Comparison of ENCODE assay signal across 10 cellular contexts in the genomic region with DNA sequence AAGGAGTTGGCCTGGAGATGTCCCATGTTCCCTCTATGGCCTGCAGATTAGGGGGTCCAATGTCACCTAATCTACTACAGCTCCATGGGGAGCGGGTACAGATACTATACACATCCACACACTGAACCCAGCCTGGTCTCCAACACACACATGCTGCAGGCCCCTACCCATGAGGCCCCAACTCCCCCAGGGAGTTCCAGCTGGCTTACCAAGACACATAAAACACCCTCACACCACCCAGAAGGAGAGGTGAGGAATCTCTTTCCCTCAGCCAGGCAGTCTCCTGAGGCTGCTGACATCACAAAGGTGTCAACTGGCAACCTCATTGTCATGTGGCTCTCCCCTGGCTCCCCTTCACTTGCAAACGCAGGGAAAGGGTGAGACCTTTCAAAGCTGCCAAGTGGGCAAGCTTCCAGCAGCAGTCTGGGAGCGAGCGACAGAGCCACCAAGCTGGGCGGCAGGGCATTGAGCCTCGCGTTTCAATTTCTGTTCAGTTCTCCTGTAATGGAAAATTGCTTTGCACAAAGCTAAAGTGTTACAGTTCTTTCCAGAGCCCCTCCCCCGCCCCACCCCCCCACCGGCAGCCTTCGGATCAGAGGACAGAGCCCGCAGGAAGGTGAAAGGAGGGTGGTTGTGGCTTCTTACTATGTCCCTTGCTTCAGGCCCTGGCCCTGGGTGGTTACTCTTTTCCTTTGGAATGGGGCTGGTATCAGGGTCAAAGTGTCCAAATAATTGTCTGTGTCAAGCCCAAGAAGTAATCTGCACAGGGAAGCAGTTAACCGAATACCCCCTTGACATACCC. TPM values are rescaled to one million over a fixed set of nuclear protein-coding genes. Genes with fewer than 3 reads are reported as not detected.
DNase-seq lines count a peak whose midpoint lies in the region; ATAC-seq, FAIRE-seq and TF ChIP-seq lines count a peak whose summit lies in the region.
"Had no signal": no experiment of that assay in that cellular context is flagged by ENCODE, and none has a peak within 500 bp of the region (broad histone marks: within the 10 kb centered on the region; RNA-seq: fewer than 3 reads in every experiment).

A gene with protein sequence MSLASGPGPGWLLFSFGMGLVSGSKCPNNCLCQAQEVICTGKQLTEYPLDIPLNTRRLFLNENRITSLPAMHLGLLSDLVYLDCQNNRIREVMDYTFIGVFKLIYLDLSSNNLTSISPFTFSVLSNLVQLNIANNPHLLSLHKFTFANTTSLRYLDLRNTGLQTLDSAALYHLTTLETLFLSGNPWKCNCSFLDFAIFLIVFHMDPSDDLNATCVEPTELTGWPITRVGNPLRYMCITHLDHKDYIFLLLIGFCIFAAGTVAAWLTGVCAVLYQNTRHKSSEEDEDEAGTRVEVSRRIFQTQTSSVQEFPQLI (plus strand): TSS at position 350 of the 802 bp plus-strand sequence. CDS start 297 bp downstream, at position 647.

- FAIRE-seq in GM12892 (lab: Jason Lieb, UNC), result no peak

- ATAC-seq in heart left ventricle (peak; percentile 87 to 92 (median 90)), psoas muscle (peak; percentile 60 to 76 (median 72))
- no peak for ATAC-seq in activated T-helper 17 cell treated with anti-CD3 and anti-CD28 coated beads, Interleukin-2, amount 50 U/mL, for 72 hours (replicated peaks)
- no peak for ATAC-seq in naive thymus-derived CD4-positive, alpha-beta T cell

- H3K4me3 ChIP-seq in heart left ventricle (peak within 1 kb of the TSS in 1 of 12 donors; percentile 6), psoas muscle (no peak within 1 kb of the TSS), trophoblast cell (ENCODE audit: low read depth, low read length) (no peak within 1 kb of the TSS)
- H3K4me3 ChIP-seq in naive thymus-derived CD4-positive, alpha-beta T cell (ENCODE audit: low read length), result no peak within 1 kb of the TSS
- H3K4me3 ChIP-seq: ovary had no signal

- H3K27me3 ChIP-seq in heart left ventricle (peaks cover 0 to 5% (median 0%) of the 10 kb centered on the region in 9 donors), psoas muscle (ENCODE audit: insufficient read depth in 3 of 3, low read length in 2 of 3) (no peaks in the 10 kb centered on the region), trophoblast cell (ENCODE audit: insufficient read depth, low read length) (no peaks in the 10 kb centered on the region)
- H3K27me3 ChIP-seq in naive thymus-derived CD4-positive, alpha-beta T cell (ENCODE audit: control insufficient read depth in 2 of 2, insufficient read depth in 2 of 2, low read length in 2 of 2), result no peaks in the 10 kb centered on the region
- H3K27me3 ChIP-seq: ovary had no signal

- no peaks in the 10 kb centered on the region for H3K79me2 ChIP-seq in trophoblast cell (ENCODE audit: control insufficient read depth, insufficient read depth, low read length, poor library complexity)

- H3K18ac ChIP-seq in trophoblast cell (ENCODE audit: low read length), result no peak within 1 kb of the TSS

- no peak within 1 kb of the TSS for H4K91ac ChIP-seq in trophoblast cell (ENCODE audit: low read depth, low read length)

- H3K36me3 Mint-ChIP-seq in activated T-helper 17 cell treated with anti-CD3 and anti-CD28 coated beads, Interleukin-2, amount 50 U/mL, for 72 hours (ENCODE audit: low read depth), result no peaks in the 10 kb centered on the region
- no peaks in the 10 kb centered on the region for H3K36me3 Mint-ChIP-seq in naive thymus-derived CD4-positive, alpha-beta T cell
- H3K36me3 Mint-ChIP-seq: IgD-negative memory B cell had no signal

- no peak within 1 kb of the TSS for H2BK120ac ChIP-seq in trophoblast cell (ENCODE audit: insufficient read depth, low read length, poor library complexity)

- H3K4ac ChIP-seq in trophoblast cell (ENCODE audit: low read depth, low read length), result no peak within 1 kb of the TSS

- no peaks in the 10 kb centered on the region for H3K9me3 Mint-ChIP-seq in activated T-helper 17 cell treated with anti-CD3 and anti-CD28 coated beads, Interleukin-2, amount 50 U/mL, for 72 hours
- H3K9me3 Mint-ChIP-seq in naive thymus-derived CD4-positive, alpha-beta T cell, result peaks cover 0 to 1% (median 0%) of the 10 kb centered on the region in 11 donors

- H3K4me1 Mint-ChIP-seq in activated T-helper 17 cell treated with anti-CD3 and anti-CD28 coated beads, Interleukin-2, amount 50 U/mL, for 72 hours, result no peaks in the 10 kb centered on the region
- no peaks in the 10 kb centered on the region for H3K4me1 Mint-ChIP-seq in naive thymus-derived CD4-positive, alpha-beta T cell
- H3K4me1 Mint-ChIP-seq: IgD-negative memory B cell had no signal

- H3K14ac ChIP-seq in trophoblast cell (ENCODE audit: low read length), result no peak within 1 kb of the TSS

- H3K27ac ChIP-seq in heart left ventricle, result peak within 1 kb of the TSS in 10 of 12 donors; percentile 13 to 80 (median 68)
- peak within 1 kb of the TSS; percentile 48 for H3K27ac ChIP-seq in psoas muscle
- no peak within 1 kb of the TSS for H3K27ac ChIP-seq in trophoblast cell (ENCODE audit: low read depth, low read length)
- H3K27ac ChIP-seq in naive thymus-derived CD4-positive, alpha-beta T cell (ENCODE audit: low read depth, low read length), result no peak within 1 kb of the TSS
- H3K27ac ChIP-seq: ovary had no signal

- H3K79me1 ChIP-seq in trophoblast cell (ENCODE audit: low read length), result no peaks in the 10 kb centered on the region

- no peaks in the 10 kb centered on the region for H3K36me3 ChIP-seq in heart left ventricle
- no peaks in the 10 kb centered on the region for H3K36me3 ChIP-seq in psoas muscle (ENCODE audit: insufficient read depth in 1 of 2, low read depth in 1 of 2)
- H3K36me3 ChIP-seq in trophoblast cell (ENCODE audit: control insufficient read depth in 1 of 2, insufficient read depth in 2 of 2, low read length in 2 of 2), result no peaks in the 10 kb centered on the region
- no peaks in the 10 kb centered on the region for H3K36me3 ChIP-seq in naive thymus-derived CD4-positive, alpha-beta T cell (ENCODE audit: control insufficient read depth in 2 of 3, insufficient read depth in 3 of 3, low read length in 3 of 3)
- H3K36me3 ChIP-seq: ovary had no signal

- intact Hi-C loops in heart left ventricle (cut with DNase I), result loop anchor here in 5 of 10 donors (5.0 to 10.0 kb wide), 4 partner anchors 57 to 137 kb away; no protein-coding TSS in a partner anchor
- intact Hi-C loops in psoas muscle (cut with DNase I), result loop anchor here (5.0 kb wide), 2 partner anchors 42 to 97 kb away; partner anchors contain the start of gene RXRG (in 1 of the 2)
- intact Hi-C loops in naive thymus-derived CD4-positive, alpha-beta T cell (cut with micrococcal nuclease), result no loop called here

- no peak within 1 kb of the TSS for H3K27ac Mint-ChIP-seq in activated T-helper 17 cell treated with anti-CD3 and anti-CD28 coated beads, Interleukin-2, amount 50 U/mL, for 72 hours
- H3K27ac Mint-ChIP-seq in naive thymus-derived CD4-positive, alpha-beta T cell, result no peak within 1 kb of the TSS
- H3K27ac Mint-ChIP-seq: IgD-negative memory B cell had no signal

- TF ChIP-seq CTCF in heart left ventricle (IDR thresholded peaks at IDR 0.05) (peak in 4 of 12 donors; percentile 35 to 60 (median 43)), psoas muscle (IDR thresholded peaks at IDR 0.05) (peak; percentile 9)

- CTCF ChIA-PET in naive thymus-derived CD4-positive, alpha-beta T cell (lab: Charles Lee), result no interaction called here

- H3K4me3 Mint-ChIP-seq in activated T-helper 17 cell treated with anti-CD3 and anti-CD28 coated beads, Interleukin-2, amount 50 U/mL, for 72 hours, result no peak within 1 kb of the TSS
- no peak within 1 kb of the TSS for H3K4me3 Mint-ChIP-seq in naive thymus-derived CD4-positive, alpha-beta T cell
- H3K4me3 Mint-ChIP-seq: IgD-negative memory B cell had no signal

- H2AK5ac ChIP-seq in trophoblast cell (ENCODE audit: low read length), result no peak within 1 kb of the TSS

- H4K12ac ChIP-seq in trophoblast cell (ENCODE audit: low read depth, low read length), result no peak within 1 kb of the TSS

- H2BK5ac ChIP-seq in trophoblast cell (ENCODE audit: low read depth, low read length, poor library complexity), result no peak within 1 kb of the TSS

- H3K23ac ChIP-seq in trophoblast cell (ENCODE audit: low read length), result no peak within 1 kb of the TSS

- no peaks in the 10 kb centered on the region for H3K9me3 ChIP-seq in heart left ventricle
- H3K9me3 ChIP-seq in psoas muscle, result no peaks in the 10 kb centered on the region
- H3K9me3 ChIP-seq in trophoblast cell (ENCODE audit: insufficient read depth, low read depth, low read length), result no peaks in the 10 kb centered on the region
- no peaks in the 10 kb centered on the region for H3K9me3 ChIP-seq in naive thymus-derived CD4-positive, alpha-beta T cell (ENCODE audit: control insufficient read depth in 2 of 3, low read length in 3 of 3)
- H3K9me3 ChIP-seq: ovary had no signal

- POLR2A ChIA-PET in naive thymus-derived CD4-positive, alpha-beta T cell (lab: Charles Lee), result no interaction called here

- peaks cover 47% of the 10 kb centered on the region for H3K27me3 Mint-ChIP-seq in activated T-helper 17 cell treated with anti-CD3 and anti-CD28 coated beads, Interleukin-2, amount 50 U/mL, for 72 hours
- peaks cover 37 to 61% (median 52%) of the 10 kb centered on the region in 5 donors for H3K27me3 Mint-ChIP-seq in naive thymus-derived CD4-positive, alpha-beta T cell

- no peak within 1 kb of the TSS for H4K8ac ChIP-seq in trophoblast cell (ENCODE audit: low read depth, low read length)

- no peak within 1 kb of the TSS for H2AFZ ChIP-seq in trophoblast cell (ENCODE audit: insufficient read depth, low read length, poor library complexity)

- TF ChIP-seq POLR2A in heart left ventricle (IDR thresholded peaks at IDR 0.05) (no peak), GM12892 (IDR thresholded peaks at IDR 0.05; ENCODE audit: low read depth, low read length) (no peak)

- H3K4me2 ChIP-seq in trophoblast cell (ENCODE audit: low read length), result no peak within 1 kb of the TSS

- H3K4me1 ChIP-seq in heart left ventricle (peaks cover 0 to 49% (median 22%) of the 10 kb centered on the region in 12 donors), psoas muscle (peaks cover 32% of the 10 kb centered on the region), trophoblast cell (ENCODE audit: control insufficient read depth in 1 of 2, insufficient read depth in 2 of 2, low read length in 2 of 2) (no peaks in the 10 kb centered on the region)
- no peaks in the 10 kb centered on the region for H3K4me1 ChIP-seq in naive thymus-derived CD4-positive, alpha-beta T cell (ENCODE audit: control insufficient read depth in 2 of 2, insufficient read depth in 2 of 2, low read length in 2 of 2)

- peak; percentile 2 for DNase-seq in HK-2 (ENCODE audit: unreplicated experiment)
- peak; percentile 68 for DNase-seq in NCI-H345 treated with DMSO at 0.1 percent for 48 hours (lab: John Stamatoyannopoulos, UW; ENCODE audit: unreplicated experiment)
- DNase-seq in heart left ventricle, result peak; percentile 79 to 93 (median 87)
- DNase-seq in psoas muscle, result peak; percentile 61 to 87
- no peak for DNase-seq in GM12892 (ENCODE audit: insufficient read length)
- no peak for DNase-seq in trophoblast cell
- no peak for DNase-seq in naive thymus-derived CD4-positive, alpha-beta T cell

- 9 to 15% (median 11%) methylated on average over 11 to 12 of the region's 12 CpGs for WGBS in heart left ventricle, 4 donors
- 11 to 15% (median 14%) methylated on average over 12 of the region's 12 CpGs for WGBS in psoas muscle, 3 donors
- no CpG with 5 or more reads among the region's 12 CpGs for WGBS in trophoblast cell (ENCODE audit: extremely low coverage, insufficient coverage, insufficient read length)

- H3K9ac ChIP-seq in trophoblast cell (ENCODE audit: low read length), result no peak within 1 kb of the TSS

- no peak within 1 kb of the TSS for H2BK12ac ChIP-seq in trophoblast cell (ENCODE audit: low read length)

RNA-seq across cellular contexts. Expression of the gene that starts here (rescaled TPM):
- total RNA-seq in heart left ventricle (1 to 10 TPM in 1 of 9 donors, under 1 TPM in 4, not detected in 4; 0.17 to 1.0 (median 0.44) TPM), psoas muscle (not detected)
- polyA plus RNA-seq in heart left ventricle (under 1 TPM; 0.12 to 0.15 TPM), psoas muscle (1 to 10 TPM in 1 of 3 donors, under 1 TPM in 2; 0.08 to 1.2 (median 0.08) TPM)
- polyA plus RNA-seq in GM12892 (2012; ENCODE audit: missing spikeins), result not detected
- total RNA-seq in activated T-helper 17 cell treated with anti-CD3 and anti-CD28 coated beads, Interleukin-2, amount 50 U/mL, for 72 hours, result not detected
- not detected in 2 replicates for polyA plus RNA-seq in trophoblast cell (2013)
- total RNA-seq in naive thymus-derived CD4-positive, alpha-beta T cell, result not detected
- not detected for polyA plus RNA-seq in naive thymus-derived CD4-positive, alpha-beta T cell
- total RNA-seq: ovary had no signal
- polyA plus RNA-seq: IgD-negative memory B cell, ovary had no signal

Comparison
In these comparisons a context has a peak if more than half of its experiments do, and no peak if none do; other contexts are left out.
1. DNase-seq: peak in HK-2 (single experiment), NCI-H345 treated with DMSO at 0.1 percent for 48 hours (single experiment), heart left ventricle (5 of 5) and psoas muscle (2 of 2); none in GM12892 (single experiment), trophoblast cell (0 of 2) and naive thymus-derived CD4-positive, alpha-beta T cell (0 of 9).
2. ATAC-seq: peak in heart left ventricle (4 of 4) and psoas muscle (4 of 4); none in activated T-helper 17 cell treated with anti-CD3 and anti-CD28 coated beads, Interleukin-2, amount 50 U/mL, for 72 hours (single experiment) and naive thymus-derived CD4-positive, alpha-beta T cell (single experiment).
3. H3K27ac ChIP-seq: peak in heart left ventricle (10 of 12) and psoas muscle (single experiment); none in trophoblast cell (single experiment) and naive thymus-derived CD4-positive, alpha-beta T cell (single experiment).
4. intact Hi-C loops: an anchor here in psoas muscle (5.0 kb wide); none called in naive thymus-derived CD4-positive, alpha-beta T cell.